In genomic region chrX:47191806-47192401, GRCh38 we compare ENCODE assay signal across 7 cellular contexts. TPM values are rescaled to one million over a fixed set of nuclear protein-coding genes. Genes with fewer than 3 reads are reported as not detected.
DNase-seq lines count a peak whose midpoint lies in the region; ATAC-seq, FAIRE-seq and TF ChIP-seq lines count a peak whose summit lies in the region.

No MANE protein-coding gene starts in this region.

- peaks cover 33% of the 10 kb centered on the region for H3K36me3 ChIP-seq in OCI-LY7 (ENCODE audit: insufficient read depth, low read length)
- peaks cover under 1% of the 10 kb centered on the region for H3K36me3 ChIP-seq in rectal smooth muscle tissue (ENCODE audit: control insufficient read depth, insufficient read depth, low read length)

- H4K20me1 ChIP-seq in OCI-LY7 (ENCODE audit: insufficient read depth, low read length): no peaks in the 10 kb centered on the region

- CTCF ChIA-PET in OCI-LY7 (lab: Charles Lee; ENCODE audit: unreplicated experiment): no interaction called here

- peaks cover 2% of the 10 kb centered on the region for H3K27me3 ChIP-seq in rectal smooth muscle tissue (ENCODE audit: control insufficient read depth, insufficient read depth, low read length)

- H3K9me2 ChIP-seq in OCI-LY7 (ENCODE audit: insufficient read depth, low read length): no peaks in the 10 kb centered on the region

- H3K4me3 ChIP-seq in OCI-LY7 (ENCODE audit: low read depth, low read length, poor library complexity, severe bottlenecking): peak overlapping the region; percentile 94
- peak overlapping the region; percentile 66 for H3K4me3 ChIP-seq in epithelial cell of esophagus (ENCODE audit: low read length)
- peak overlapping the region; percentile 65 for H3K4me3 ChIP-seq in rectal smooth muscle tissue (ENCODE audit: low read length)

- peak; percentile 44 for FAIRE-seq in GM19239 (lab: Jason Lieb, UNC)

- peaks cover 30% of the 10 kb centered on the region for H3K4me1 ChIP-seq in OCI-LY7 (ENCODE audit: insufficient read depth, low read length, poor library complexity, severe bottlenecking)
- peaks cover 14% of the 10 kb centered on the region for H3K4me1 ChIP-seq in rectal smooth muscle tissue (ENCODE audit: control insufficient read depth, insufficient read depth, low read length)

- peak overlapping the region; percentile 96 for H3K4me2 ChIP-seq in OCI-LY7 (ENCODE audit: low read length)

- intact Hi-C loops in OCI-LY7 (cut with micrococcal nuclease; ENCODE audit: unreplicated experiment): loop anchor here (5.0 kb wide), 1 partner anchor 330 kb away; no protein-coding TSS in a partner anchor

- H3K9ac ChIP-seq in rectal smooth muscle tissue (ENCODE audit: low read length): no peak overlapping the region

- H3K27ac ChIP-seq in OCI-LY7 (ENCODE audit: low read depth, low read length, poor library complexity, severe bottlenecking): peak overlapping the region; percentile 99
- H3K27ac ChIP-seq in rectal smooth muscle tissue (ENCODE audit: low read depth, low read length): no peak overlapping the region

- no peaks in the 10 kb centered on the region for H3K9me3 ChIP-seq in OCI-LY7 (ENCODE audit: low read length)

- peaks cover 43% of the 10 kb centered on the region for H3K79me2 ChIP-seq in OCI-LY7 (ENCODE audit: insufficient read depth, low read depth, low read length)

- POLR2A ChIA-PET in OCI-LY7 (lab: Charles Lee): interaction anchor here (0.6 to 1.3 kb wide), 3 partner anchors 193 to 663 kb away, joined by 3 to 5 read pairs (median 3); no protein-coding TSS in a partner anchor

- ATAC-seq in HG03469 (IDR thresholded peaks at IDR 0.05; ENCODE audit: unreplicated experiment): no peak
- ATAC-seq in HG02623 (IDR thresholded peaks at IDR 0.05; ENCODE audit: unreplicated experiment): no peak

- BruUV-seq in OCI-LY7 (replicated peaks; lab: Mats Ljungman, UMichigan): no TSS peak

- DNase-seq in GM19239 (ENCODE audit: insufficient read length, low spot score): no peak
- peak; percentile 87 for DNase-seq in OCI-LY7 (ENCODE audit: low spot score)
- DNase-seq in epithelial cell of esophagus (ENCODE audit: low read depth): no peak
- no peak for DNase-seq in H4 (ENCODE audit: low spot score)

- H2AFZ ChIP-seq in OCI-LY7 (ENCODE audit: low read length): peak overlapping the region; percentile 32; the same call in 1 of the 2 replicates

- TF ChIP-seq CTCF in OCI-LY7 (conservative IDR thresholded peaks at IDR 0.05; ENCODE audit: low read length): no peak
- TF ChIP-seq CTCF in epithelial cell of esophagus (IDR thresholded peaks at IDR 0.05; ENCODE audit: insufficient read depth, low read depth, low read length, missing control alignments): no peak

RNA-seq across cellular contexts. Expression of gene UBA1, which starts 1.7 kb away (rescaled TPM):
- total RNA-seq in OCI-LY7 (2014; rRNA removed; shearing (Covaris generic)): 137 and 169 TPM in 2 replicates
- total RNA-seq in OCI-LY7 (2022): 294 and 296 TPM in 2 replicates
- 105 and 130 TPM in 2 replicates for total RNA-seq in H4 (2014; rRNA removed; shearing (Covaris generic))

RNA-seq across cellular contexts. Expression of gene CDK16, which starts 26.6 kb away (rescaled TPM):
- 49.3 and 68.5 TPM in 2 replicates for total RNA-seq in OCI-LY7 (2014; rRNA removed; shearing (Covaris generic))
- total RNA-seq in OCI-LY7 (2022): 86.1 and 98.9 TPM in 2 replicates
- total RNA-seq in H4 (2014; rRNA removed; shearing (Covaris generic)): 77.1 and 98.5 TPM in 2 replicates

RNA-seq across cellular contexts. Expression of gene USP11, which starts 40.9 kb away (rescaled TPM):
- total RNA-seq in OCI-LY7 (2014; rRNA removed; shearing (Covaris generic)): 46.5 and 49.3 TPM in 2 replicates
- 91.8 and 106 TPM in 2 replicates for total RNA-seq in OCI-LY7 (2022)
- total RNA-seq in H4 (2014; rRNA removed; shearing (Covaris generic)): 33.0 and 36.5 TPM in 2 replicates

RNA-seq across cellular contexts. Expression of gene RBM10, which starts 46.9 kb away (rescaled TPM):
- 40.1 and 45.6 TPM in 2 replicates for total RNA-seq in OCI-LY7 (2014; rRNA removed; shearing (Covaris generic))
- total RNA-seq in OCI-LY7 (2022): 44.9 and 46.6 TPM in 2 replicates
- total RNA-seq in H4 (2014; rRNA removed; shearing (Covaris generic)): 37.9 and 42.3 TPM in 2 replicates

RNA-seq across cellular contexts. Expression of gene NDUFB11, which starts 47.4 kb away (rescaled TPM):
- 139 TPM in 2 replicates for total RNA-seq in OCI-LY7 (2014; rRNA removed; shearing (Covaris generic))
- 76.8 and 78.1 TPM in 2 replicates for total RNA-seq in OCI-LY7 (2022)
- total RNA-seq in H4 (2014; rRNA removed; shearing (Covaris generic)): 129 and 138 TPM in 2 replicates
